ENCODE assay signal across 11 cellular contexts in the genomic region with DNA sequence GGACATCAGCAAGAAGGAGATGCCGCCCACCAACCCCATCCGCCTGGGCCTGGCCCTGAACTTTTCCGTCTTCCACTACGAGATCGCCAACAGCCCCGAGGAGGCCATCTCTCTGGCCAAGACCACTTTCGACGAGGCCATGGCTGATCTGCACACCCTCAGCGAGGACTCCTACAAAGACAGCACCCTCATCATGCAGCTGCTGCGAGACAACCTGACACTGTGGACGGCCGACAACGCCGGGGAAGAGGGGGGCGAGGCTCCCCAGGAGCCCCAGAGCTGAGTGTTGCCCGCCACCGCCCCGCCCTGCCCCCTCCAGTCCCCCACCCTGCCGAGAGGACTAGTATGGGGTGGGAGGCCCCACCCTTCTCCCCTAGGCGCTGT. TPM values are rescaled to one million over a fixed set of nuclear protein-coding genes. Genes with fewer than 3 reads are reported as not detected.
A peak's percentile ranks its signal among the peaks of the same experiment; 100 is the strongest.
DNase-seq lines count a peak whose midpoint lies in the region; ATAC-seq and TF ChIP-seq lines count a peak whose summit lies in the region.
"Had no signal": no experiment of that assay in that cellular context is flagged by ENCODE, and none has a peak within 500 bp of the region (broad histone marks: within the 10 kb centered on the region; RNA-seq: fewer than 3 reads in every experiment).

No MANE protein-coding gene starts in this region.

- no peak for TF ChIP-seq POLR2A in tibial nerve (IDR thresholded peaks at IDR 0.05)

- no peak for DNase-seq in activated T-cell treated with anti-CD3 and anti-CD28 coated beads, Interleukin-2, amount 50 U/mL, for 24 hours
- no peak for DNase-seq in activated T-cell treated with anti-CD3 and anti-CD28 coated beads, Interleukin-2, amount 50 U/mL, for 1 hour
- DNase-seq in activated T-helper 1 cell treated with anti-CD3 and anti-CD28 coated beads, Interleukin-12 subunit alpha, Interleukin-12 subunit beta, Interleukin-2, Interleukin-4 antibody, amounts not matched to agents 30 ng/mL and 10 ng/mL and 1 ng/mL, durations not matched to agents 14 hours and 24 hours and 36 hours (ENCODE audit: low spot score) = no peak
- DNase-seq in memory B cell (ENCODE audit: low spot score in 2 of 2) (no peak), tibial nerve (ENCODE audit: low spot score in 2 of 2) (no peak), dorsolateral prefrontal cortex (no peak), osteocyte (ENCODE audit: extremely low spot score, unreplicated experiment) (no peak)
- DNase-seq: activated effector memory CD4-positive, alpha-beta T cell treated with anti-CD3 and anti-CD28 coated beads, Interleukin-2, amount 50 U/mL, for 16 hours had no signal

- H3K9me3 Mint-ChIP-seq in activated T-cell treated with anti-CD3 and anti-CD28 coated beads, Interleukin-2, amount 50 U/mL, for 24 hours = no peaks in the 10 kb centered on the region
- H3K9me3 Mint-ChIP-seq in activated T-helper 1 cell treated with anti-CD3 and anti-CD28 coated beads, Interleukin-12 subunit alpha, Interleukin-12 subunit beta, Interleukin-2, Interleukin-4 antibody, amounts not matched to agents 30 ng/mL and 10 ng/mL and 1 ng/mL, durations not matched to agents 14 hours and 24 hours and 36 hours = no peaks in the 10 kb centered on the region
- H3K9me3 Mint-ChIP-seq in memory B cell (no peaks in the 10 kb centered on the region), osteocyte (ENCODE audit: unreplicated experiment) (no peaks in the 10 kb centered on the region)

- H3K27me3 ChIP-seq in tibial nerve (no peaks in the 10 kb centered on the region), dorsolateral prefrontal cortex (no peaks in the 10 kb centered on the region)

- TF ChIP-seq EP300 in tibial nerve (IDR thresholded peaks at IDR 0.05) = no peak

- H3K4me3 ChIP-seq in tibial nerve (peak overlapping the region in 3 of 4 donors; percentile 33 to 75 (median 67)), dorsolateral prefrontal cortex (peak overlapping the region in 5 of 59 donors; percentile 60 to 77 (median 67))

- H3K9me3 ChIP-seq in tibial nerve = no peaks in the 10 kb centered on the region

- peaks cover 7% of the 10 kb centered on the region for H3K36me3 Mint-ChIP-seq in activated T-cell treated with anti-CD3 and anti-CD28 coated beads, Interleukin-2, amount 50 U/mL, for 24 hours (ENCODE audit: low read depth)
- peaks cover 1% of the 10 kb centered on the region for H3K36me3 Mint-ChIP-seq in activated T-helper 1 cell treated with anti-CD3 and anti-CD28 coated beads, Interleukin-12 subunit alpha, Interleukin-12 subunit beta, Interleukin-2, Interleukin-4 antibody, amounts not matched to agents 30 ng/mL and 10 ng/mL and 1 ng/mL, durations not matched to agents 14 hours and 24 hours and 36 hours (ENCODE audit: low read depth)
- H3K36me3 Mint-ChIP-seq in memory B cell (no peaks in the 10 kb centered on the region), osteocyte (ENCODE audit: unreplicated experiment) (no peaks in the 10 kb centered on the region)

- intact Hi-C loops in activated T-helper 1 cell treated with anti-CD3 and anti-CD28 coated beads, Interleukin-12 subunit alpha, Interleukin-12 subunit beta, Interleukin-2, Interleukin-4 antibody, amounts not matched to agents 30 ng/mL and 10 ng/mL and 1 ng/mL, durations not matched to agents 14 hours and 24 hours and 36 hours (cut with micrococcal nuclease) = loop anchor here (1.0 to 10.0 kb wide), 4 partner anchors 10 to 389 kb away; a partner anchor contains a TSS
- intact Hi-C loops in dorsolateral prefrontal cortex (cut with DNase I) = loop anchor here in 1 of 2 donors (10.0 kb wide), 1 partner anchor 269 kb away; no protein-coding TSS in a partner anchor

- H3K4me1 ChIP-seq in tibial nerve = peaks cover 0 to 22% (median 8%) of the 10 kb centered on the region in 4 donors

- TF ChIP-seq CTCF in tibial nerve (IDR thresholded peaks at IDR 0.05) (no peak), dorsolateral prefrontal cortex (IDR thresholded peaks at IDR 0.05 in 54 of 56, conservative IDR thresholded peaks at IDR 0.05 in 2 of 56; ENCODE audit: low read depth in 1 of 56, partially characterized antibody in 56 of 56) (no peak), osteocyte (IDR thresholded peaks at IDR 0.05) (no peak)

- peaks cover 30% of the 10 kb centered on the region for H3K4me1 Mint-ChIP-seq in activated T-cell treated with anti-CD3 and anti-CD28 coated beads, Interleukin-2, amount 50 U/mL, for 24 hours (ENCODE audit: low read depth)
- peaks cover 32% of the 10 kb centered on the region for H3K4me1 Mint-ChIP-seq in activated T-helper 1 cell treated with anti-CD3 and anti-CD28 coated beads, Interleukin-12 subunit alpha, Interleukin-12 subunit beta, Interleukin-2, Interleukin-4 antibody, amounts not matched to agents 30 ng/mL and 10 ng/mL and 1 ng/mL, durations not matched to agents 14 hours and 24 hours and 36 hours (ENCODE audit: low read depth)
- H3K4me1 Mint-ChIP-seq in memory B cell (peaks cover 5% of the 10 kb centered on the region), osteocyte (ENCODE audit: unreplicated experiment) (peaks cover 22% of the 10 kb centered on the region)

- peak overlapping the region; percentile 92 for H3K27ac Mint-ChIP-seq in activated T-cell treated with anti-CD3 and anti-CD28 coated beads, Interleukin-2, amount 50 U/mL, for 24 hours
- H3K27ac Mint-ChIP-seq in activated T-helper 1 cell treated with anti-CD3 and anti-CD28 coated beads, Interleukin-12 subunit alpha, Interleukin-12 subunit beta, Interleukin-2, Interleukin-4 antibody, amounts not matched to agents 30 ng/mL and 10 ng/mL and 1 ng/mL, durations not matched to agents 14 hours and 24 hours and 36 hours = peak overlapping the region; percentile 98
- H3K27ac Mint-ChIP-seq in memory B cell = peak overlapping the region; percentile 81
- H3K27ac Mint-ChIP-seq in osteocyte (ENCODE audit: unreplicated experiment) = no peak overlapping the region

- H3K27ac ChIP-seq in tibial nerve (peak overlapping the region in 3 of 4 donors; percentile 42 to 99 (median 93)), dorsolateral prefrontal cortex (no peak overlapping the region)

- 67 to 72% methylated on average over 3 to 20 of the region's 20 CpGs for WGBS in tibial nerve, 2 donors

- no peaks in the 10 kb centered on the region for H3K27me3 Mint-ChIP-seq in activated T-cell treated with anti-CD3 and anti-CD28 coated beads, Interleukin-2, amount 50 U/mL, for 24 hours
- H3K27me3 Mint-ChIP-seq in activated T-helper 1 cell treated with anti-CD3 and anti-CD28 coated beads, Interleukin-12 subunit alpha, Interleukin-12 subunit beta, Interleukin-2, Interleukin-4 antibody, amounts not matched to agents 30 ng/mL and 10 ng/mL and 1 ng/mL, durations not matched to agents 14 hours and 24 hours and 36 hours (ENCODE audit: insufficient read depth) = no peaks in the 10 kb centered on the region
- no peaks in the 10 kb centered on the region for H3K27me3 Mint-ChIP-seq in memory B cell
- no peaks in the 10 kb centered on the region for H3K27me3 Mint-ChIP-seq in osteocyte (ENCODE audit: unreplicated experiment)

- peaks cover 0 to 3% (median 0%) of the 10 kb centered on the region in 3 donors for H3K36me3 ChIP-seq in tibial nerve

- peak overlapping the region; percentile 90 for H3K4me3 Mint-ChIP-seq in activated T-cell treated with anti-CD3 and anti-CD28 coated beads, Interleukin-2, amount 50 U/mL, for 24 hours
- peak overlapping the region; percentile 73 for H3K4me3 Mint-ChIP-seq in activated T-helper 1 cell treated with anti-CD3 and anti-CD28 coated beads, Interleukin-12 subunit alpha, Interleukin-12 subunit beta, Interleukin-2, Interleukin-4 antibody, amounts not matched to agents 30 ng/mL and 10 ng/mL and 1 ng/mL, durations not matched to agents 14 hours and 24 hours and 36 hours
- H3K4me3 Mint-ChIP-seq in memory B cell (peak overlapping the region; percentile 96), osteocyte (ENCODE audit: unreplicated experiment) (no peak overlapping the region)

- ATAC-seq in memory B cell (ENCODE audit: low read depth) = no peak
- ATAC-seq in GM21381 (IDR thresholded peaks at IDR 0.05; ENCODE audit: unreplicated experiment) = no peak

RNA-seq across cellular contexts. Expression of a gene that starts 0.7 kb away (rescaled TPM):
- total RNA-seq in activated T-helper 1 cell treated with anti-CD3 and anti-CD28 coated beads, Interleukin-12 subunit alpha, Interleukin-12 subunit beta, Interleukin-2, Interleukin-4 antibody, amounts not matched to agents 30 ng/mL and 10 ng/mL and 1 ng/mL, durations not matched to agents 14 hours and 24 hours and 36 hours = 0.47 and 0.78 TPM in 2 replicates
- total RNA-seq in tibial nerve (not detected), dorsolateral prefrontal cortex (10 to 100 TPM in 7 of 120 experiments, 1 to 10 TPM in 46, under 1 TPM in 34, not detected in 33; 0.29 to 70.1 (median 1.3) TPM), osteocyte (not detected in 2 replicates)
- total RNA-seq: subcutaneous adipose tissue had no signal

RNA-seq across cellular contexts. Expression of a gene that starts 26.4 kb away (rescaled TPM):
- 46.4 and 51.9 TPM in 2 replicates for total RNA-seq in activated T-helper 1 cell treated with anti-CD3 and anti-CD28 coated beads, Interleukin-12 subunit alpha, Interleukin-12 subunit beta, Interleukin-2, Interleukin-4 antibody, amounts not matched to agents 30 ng/mL and 10 ng/mL and 1 ng/mL, durations not matched to agents 14 hours and 24 hours and 36 hours
- total RNA-seq in tibial nerve = 10 to 100 TPM in 3 of 4 donors, 1 to 10 TPM in 1; 7.9 to 14.7 (median 13.8) TPM
- total RNA-seq in dorsolateral prefrontal cortex = 10 to 100 TPM; 18.8 to 40.5 (median 26.6) TPM
- total RNA-seq in osteocyte = 26.4 and 26.6 TPM in 2 replicates

RNA-seq across cellular contexts. Expression of a gene that starts 36.6 kb away (rescaled TPM):
- total RNA-seq in activated T-helper 1 cell treated with anti-CD3 and anti-CD28 coated beads, Interleukin-12 subunit alpha, Interleukin-12 subunit beta, Interleukin-2, Interleukin-4 antibody, amounts not matched to agents 30 ng/mL and 10 ng/mL and 1 ng/mL, durations not matched to agents 14 hours and 24 hours and 36 hours = 15.6 and 15.7 TPM in 2 replicates
- total RNA-seq in tibial nerve = 10 to 100 TPM in 3 of 4 donors, 1 to 10 TPM in 1; 7.8 to 26.1 (median 12.5) TPM
- total RNA-seq in dorsolateral prefrontal cortex = 10 to 100 TPM; 11.2 to 24.9 (median 16.6) TPM
- 19.9 and 20.4 TPM in 2 replicates for total RNA-seq in osteocyte

RNA-seq across cellular contexts. Expression of a gene that starts 37.2 kb away (rescaled TPM):
- total RNA-seq in activated T-helper 1 cell treated with anti-CD3 and anti-CD28 coated beads, Interleukin-12 subunit alpha, Interleukin-12 subunit beta, Interleukin-2, Interleukin-4 antibody, amounts not matched to agents 30 ng/mL and 10 ng/mL and 1 ng/mL, durations not matched to agents 14 hours and 24 hours and 36 hours = 87.3 and 94.4 TPM in 2 replicates
- total RNA-seq in tibial nerve = 10 to 100 TPM in 2 of 4 donors, 1 to 10 TPM in 2; 9.2 to 13.5 (median 10.0) TPM
- total RNA-seq in dorsolateral prefrontal cortex = 10 to 100 TPM; 22.8 to 51.7 (median 34.9) TPM
- total RNA-seq in osteocyte = 19.8 and 24.2 TPM in 2 replicates

RNA-seq across cellular contexts. Expression of a gene that starts 50.1 kb away (rescaled TPM):
- total RNA-seq in activated T-helper 1 cell treated with anti-CD3 and anti-CD28 coated beads, Interleukin-12 subunit alpha, Interleukin-12 subunit beta, Interleukin-2, Interleukin-4 antibody, amounts not matched to agents 30 ng/mL and 10 ng/mL and 1 ng/mL, durations not matched to agents 14 hours and 24 hours and 36 hours = not detected in 2 replicates
- total RNA-seq in tibial nerve = not detected
- under 1 TPM in 1 of 120 experiments, not detected in 119; 0.69 TPM for total RNA-seq in dorsolateral prefrontal cortex
- total RNA-seq in osteocyte = not detected in 2 replicates
- total RNA-seq: renal cortical epithelial cell, subcutaneous adipose tissue had no signal

Comparison
In these comparisons a context has a peak if more than half of its experiments do, and no peak if none do; other contexts are left out.
1. H3K27ac ChIP-seq: peak in tibial nerve (3 of 4); none in dorsolateral prefrontal cortex (0 of 59).